Comparison of ENCODE assay signal across 8 cellular contexts in genomic region chr10:122838880-122839279, GRCh38.
"Had no signal": no experiment of that assay in that cellular context is flagged by ENCODE, and none has a peak within 500 bp of the region (broad histone marks: within the 10 kb centered on the region; RNA-seq: fewer than 3 reads in every experiment).

No MANE protein-coding gene starts in this region.

- H3K4me3 ChIP-seq: GM12878 had no signal

- ATAC-seq: GM12878 had no signal

- FAIRE-seq: G401.6, GM12878, GM12891, GM12892, GM18507, GM19239 had no signal

- DNase-seq: GDM1, GF-D8 had no signal
